Comparison of ENCODE assay signal across 32 cellular contexts in genomic region chr4:98620087-98620784, GRCh38. TPM values are rescaled to one million over a fixed set of nuclear protein-coding genes. Genes with fewer than 3 reads are reported as not detected.
DNase-seq lines count a peak whose midpoint lies in the region; ATAC-seq, FAIRE-seq and TF ChIP-seq lines count a peak whose summit lies in the region.
"Had no signal": no experiment of that assay in that cellular context is flagged by ENCODE, and none has a peak within 500 bp of the region (broad histone marks: within the 10 kb centered on the region; RNA-seq: fewer than 3 reads in every experiment).

No MANE protein-coding gene starts in this region.

- CTCF ChIA-PET in IMR-90 (lab: Yijun Ruan, JAX), result no interaction called here

- no peak overlapping the region for H2BK20ac ChIP-seq in IMR-90 (ENCODE audit: low read depth, low read length)

- H4K5ac ChIP-seq in IMR-90 (ENCODE audit: low read depth, low read length), result no peak overlapping the region

- H3K9me3 ChIP-seq in DND-41 (ENCODE audit: insufficient read depth, low read length, severe bottlenecking), result no peaks in the 10 kb centered on the region
- no peaks in the 10 kb centered on the region for H3K9me3 ChIP-seq in IMR-90 (ENCODE audit: control insufficient read depth, insufficient read depth, low read length)
- H3K9me3 ChIP-seq in heart right ventricle, result no peaks in the 10 kb centered on the region
- H3K9me3 ChIP-seq: BLaER1, Caco-2, right lobe of liver, thoracic aorta had no signal

- H3K18ac ChIP-seq in IMR-90 (ENCODE audit: low read depth, low read length), result no peak overlapping the region

- no peaks in the 10 kb centered on the region for H3K4me1 ChIP-seq in DND-41 (ENCODE audit: insufficient read depth, low read length)
- peaks cover 15% of the 10 kb centered on the region for H3K4me1 ChIP-seq in IMR-90 (ENCODE audit: control insufficient read depth, insufficient read depth, low read length)
- peaks cover 0 to 14% (median 8%) of the 10 kb centered on the region in 9 donors for H3K4me1 ChIP-seq in heart right ventricle
- H3K4me1 ChIP-seq: BLaER1, right lobe of liver had no signal

- H3K9ac ChIP-seq in DND-41 (ENCODE audit: low read depth, low read length) (no peak overlapping the region), IMR-90 (ENCODE audit: low read depth, low read length) (no peak overlapping the region)
- H3K9ac ChIP-seq: BLaER1 had no signal

- no peak for TF ChIP-seq POLR2A in IMR-90 (IDR thresholded peaks at IDR 0.05; ENCODE audit: low read depth, low read length)

- BruUV-seq in IMR-90 (replicated peaks; lab: Mats Ljungman, UMichigan), result no TSS peak

- H3K36me3 ChIP-seq in DND-41 (ENCODE audit: insufficient read depth, low read length) (no peaks in the 10 kb centered on the region), IMR-90 (ENCODE audit: control insufficient read depth, insufficient read depth, low read length) (no peaks in the 10 kb centered on the region), heart right ventricle (no peaks in the 10 kb centered on the region)
- H3K36me3 ChIP-seq: BLaER1, right lobe of liver, thoracic aorta had no signal

- intact Hi-C loops in IMR-90 (cut with micrococcal nuclease) (no loop called here), heart right ventricle (cut with DNase I) (no loop called here)

- H3K14ac ChIP-seq in IMR-90 (replicated peaks; ENCODE audit: low read depth, low read length), result no peak overlapping the region

- no peak overlapping the region for H4K91ac ChIP-seq in IMR-90 (ENCODE audit: insufficient read depth, low read depth, low read length)

- no peak overlapping the region for H4K8ac ChIP-seq in IMR-90 (ENCODE audit: low read depth in 2 of 2, low read length in 2 of 2)

- H3K27ac ChIP-seq in DND-41 (ENCODE audit: low read length), result no peak overlapping the region
- no peak overlapping the region for H3K27ac ChIP-seq in IMR-90 (ENCODE audit: insufficient read depth, low read length)
- H3K27ac ChIP-seq in cingulate gyrus (ENCODE audit: low read depth, low read length), result peak overlapping the region; percentile 5
- no peak overlapping the region for H3K27ac ChIP-seq in heart right ventricle
- H3K27ac ChIP-seq: BLaER1, hepatocyte, right lobe of liver, RWPE1, thoracic aorta had no signal

- H3K23ac ChIP-seq in IMR-90 (ENCODE audit: low read depth, low read length), result no peak overlapping the region

- H3K4me2 ChIP-seq in DND-41 (ENCODE audit: insufficient read depth, low read length) (no peak overlapping the region), IMR-90 (ENCODE audit: low read depth, low read length) (no peak overlapping the region)
- H3K4me2 ChIP-seq: BLaER1, hepatocyte had no signal

- TF ChIP-seq RAD21 in IMR-90 (IDR thresholded peaks at IDR 0.05; ENCODE audit: low read length), result no peak

- POLR2A ChIA-PET in IMR-90 (lab: Charles Lee; ENCODE audit: unreplicated experiment), result no interaction called here

- peak overlapping the region; percentile 6; the same call in 1 of the 2 replicates for H2AK5ac ChIP-seq in IMR-90 (ENCODE audit: low read depth, low read length)

- H3K9me3 Mint-ChIP-seq in natural killer cell treated with Interleukin-12 subunit alpha and Interleukin-12 subunit beta and Interleukin-15 and Interleukin-18, amount 100 ng/mL, for 72 hours, result no peaks in the 10 kb centered on the region
- H3K9me3 Mint-ChIP-seq: activated naive CD4-positive, alpha-beta T cell treated with anti-CD3 and anti-CD28 coated beads for 36 hours; activated T-cell treated with anti-CD3 and anti-CD28 coated beads, Interleukin-2, amount 50 U/mL, for 72 hours; nephron; T-helper 1 cell treated with Interleukin-12 subunit alpha and Interleukin-12 subunit beta and Interleukin-4 antibody, amounts not matched to agents 30 μg/mL and 1 μg/mL, for 36 hours had no signal

- TF ChIP-seq CTCF in DND-41 (IDR thresholded peaks at IDR 0.05; ENCODE audit: borderline replicate concordance, extremely low read depth, low read length, poor library complexity, severe bottlenecking) (no peak), IMR-90 (conservative IDR thresholded peaks at IDR 0.05; ENCODE audit: low read depth, low read length) (no peak), heart right ventricle (IDR thresholded peaks at IDR 0.05) (no peak), GM13977 (IDR thresholded peaks at IDR 0.05; ENCODE audit: extremely low read depth, insufficient read depth, missing control alignments) (no peak)

- no peak overlapping the region; the same call in 1 of the 2 replicates for H2BK120ac ChIP-seq in IMR-90 (ENCODE audit: low read depth, low read length)

- no peak overlapping the region for H2AK9ac ChIP-seq in IMR-90 (replicated peaks; ENCODE audit: low read depth, low read length, poor library complexity)

- dilution Hi-C loops in IMR-90 (cut with HindIII; ENCODE audit: low sequenced_read_pairs, unreplicated experiment), result no loop called here

- peak overlapping the region; percentile 1 to 47 for H3K27ac Mint-ChIP-seq in natural killer cell treated with Interleukin-12 subunit alpha and Interleukin-12 subunit beta and Interleukin-15 and Interleukin-18, amount 100 ng/mL, for 72 hours
- H3K27ac Mint-ChIP-seq: activated CD8-positive, alpha-beta memory T cell treated with anti-CD3 and anti-CD28 coated beads, Interleukin-2, amount 10 ng/mL, durations not matched to agents 7 days and 5 days; activated naive CD4-positive, alpha-beta T cell treated with anti-CD3 and anti-CD28 coated beads for 36 hours; activated T-cell treated with anti-CD3 and anti-CD28 coated beads, Interleukin-2, amount 50 U/mL, for 72 hours; T-helper 1 cell treated with Interleukin-12 subunit alpha and Interleukin-12 subunit beta and Interleukin-4 antibody, amounts not matched to agents 30 μg/mL and 1 μg/mL, for 36 hours had no signal

- peaks cover 40 to 67% of the 10 kb centered on the region in 2 experiments for H3K79me1 ChIP-seq in IMR-90 (ENCODE audit: low read depth in 1 of 2, low read length in 2 of 2)

- H2BK5ac ChIP-seq in IMR-90 (ENCODE audit: low read depth, low read length, poor library complexity, severe bottlenecking), result no peak overlapping the region

- no peak for FAIRE-seq in GM19239 (lab: Jason Lieb, UNC)
- FAIRE-seq: GM12892 had no signal

- no peaks in the 10 kb centered on the region for H3K27me3 Mint-ChIP-seq in natural killer cell treated with Interleukin-12 subunit alpha and Interleukin-12 subunit beta and Interleukin-15 and Interleukin-18, amount 100 ng/mL, for 72 hours
- H3K27me3 Mint-ChIP-seq: activated CD8-positive, alpha-beta memory T cell treated with anti-CD3 and anti-CD28 coated beads, Interleukin-2, amount 10 ng/mL, durations not matched to agents 7 days and 5 days had no signal

- H3K9me1 ChIP-seq in IMR-90 (ENCODE audit: insufficient read depth, low read length), result peaks cover 14% of the 10 kb centered on the region

- no peaks in the 10 kb centered on the region for H3K36me3 Mint-ChIP-seq in natural killer cell treated with Interleukin-12 subunit alpha and Interleukin-12 subunit beta and Interleukin-15 and Interleukin-18, amount 100 ng/mL, for 72 hours

- peaks cover 50 to 54% of the 10 kb centered on the region in 2 donors for H3K4me1 Mint-ChIP-seq in natural killer cell treated with Interleukin-12 subunit alpha and Interleukin-12 subunit beta and Interleukin-15 and Interleukin-18, amount 100 ng/mL, for 72 hours (ENCODE audit: low read depth in 2 of 2)

- in situ Hi-C loops in IMR-90 (cut with MboI; ENCODE audit: low sequenced_read_pairs), result no loop called here
- in situ Hi-C loops in GM13977 (cut with MboI; ENCODE audit: low pct_unique_long_range_greater_than_20kb, low sequenced_read_pairs, unreplicated experiment), result no loop called here

- H3K56ac ChIP-seq in IMR-90 (ENCODE audit: extremely low read depth, insufficient read depth, low read length), result no peak overlapping the region

- H3K4ac ChIP-seq in IMR-90 (ENCODE audit: low read depth, low read length), result no peak overlapping the region

- no peak overlapping the region for H3K4me3 ChIP-seq in DND-41 (ENCODE audit: low read depth in 1 of 2, low read length in 2 of 2)
- H3K4me3 ChIP-seq in IMR-90 (ENCODE audit: insufficient read depth, low read depth, low read length), result no peak overlapping the region
- H3K4me3 ChIP-seq in heart right ventricle, result no peak overlapping the region
- H3K4me3 ChIP-seq: BLaER1, hepatocyte, right lobe of liver, thoracic aorta had no signal

- ATAC-seq in DND-41 (ENCODE audit: insufficient read depth, low read depth), result no peak
- ATAC-seq in IMR-90 (ENCODE audit: low read depth), result no peak
- ATAC-seq in natural killer cell treated with Interleukin-12 subunit alpha and Interleukin-12 subunit beta and Interleukin-15 and Interleukin-18, amount 100 ng/mL, for 72 hours, result peak; percentile 48 to 72
- ATAC-seq in heart right ventricle, result no peak
- ATAC-seq: activated CD8-positive, alpha-beta memory T cell treated with anti-CD3 and anti-CD28 coated beads, Interleukin-2, amount 10 ng/mL, durations not matched to agents 7 days and 5 days; activated T-cell treated with anti-CD3 and anti-CD28 coated beads, Interleukin-2, amount 50 U/mL, for 72 hours; HCT116; left ventricle myocardium superior; right lobe of liver had no signal

- peak overlapping the region; percentile 37; the same call in 1 of the 2 replicates for H2AFZ ChIP-seq in DND-41 (ENCODE audit: low read depth, low read length)
- H2AFZ ChIP-seq in IMR-90 (replicated peaks; ENCODE audit: low read length, poor library complexity), result no peak overlapping the region
- H2AFZ ChIP-seq: hepatocyte had no signal

- no peak overlapping the region for H3K4me3 Mint-ChIP-seq in natural killer cell treated with Interleukin-12 subunit alpha and Interleukin-12 subunit beta and Interleukin-15 and Interleukin-18, amount 100 ng/mL, for 72 hours
- H3K4me3 Mint-ChIP-seq: activated CD8-positive, alpha-beta memory T cell treated with anti-CD3 and anti-CD28 coated beads, Interleukin-2, amount 10 ng/mL, durations not matched to agents 7 days and 5 days; activated naive CD4-positive, alpha-beta T cell treated with anti-CD3 and anti-CD28 coated beads for 36 hours; nephron; T-helper 1 cell treated with Interleukin-12 subunit alpha and Interleukin-12 subunit beta and Interleukin-4 antibody, amounts not matched to agents 30 μg/mL and 1 μg/mL, for 36 hours had no signal

- WGBS in IMR-90 (ENCODE audit: extremely low coverage in 2 of 2, insufficient read length in 1 of 2), 2 experiments, result 100% methylated on average over 2 of the region's 9 CpGs; no CpG with 5 or more reads in 1 of the 2 experiments
- 91 to 92% methylated on average over 9 of the region's 9 CpGs for WGBS in heart right ventricle, 2 donors

- H2BK15ac ChIP-seq in IMR-90 (ENCODE audit: low read depth, low read length), result no peak overlapping the region

- DNase-seq in DND-41 (no peak), IMR-90 (no peak), heart right ventricle (no peak), HuH-7.5 (ENCODE audit: low spot score) (no peak), GM19239 (ENCODE audit: insufficient read length, low spot score) (no peak), GM13977 (ENCODE audit: low spot score) (no peak)
- DNase-seq in natural killer cell treated with Interleukin-12 subunit alpha and Interleukin-12 subunit beta and Interleukin-15 and Interleukin-18, amount 100 ng/mL, for 72 hours (ENCODE audit: low spot score), result no peak
- DNase-seq: activated CD4-positive, alpha-beta T cell treated with anti-CD3 and anti-CD28 coated beads for 4 hours; activated CD8-positive, alpha-beta memory T cell treated with anti-CD3 and anti-CD28 coated beads, Interleukin-2, amount 10 ng/mL, durations not matched to agents 7 days and 5 days; activated naive CD4-positive, alpha-beta T cell treated with anti-CD3 and anti-CD28 coated beads for 36 hours; activated T-cell treated with anti-CD3 and anti-CD28 coated beads, Interleukin-2, amount 50 U/mL, for 72 hours; amygdala; Caco-2; central memory CD4-positive, alpha-beta T cell; erythroblast; foreskin fibroblast; left ventricle myocardium superior; midbrain; NCI-H1417 treated with DMSO at 0.1 percent for 48 hours; NCI-H2107; right lobe of liver; stimulated activated CD4-positive, alpha-beta T cell treated with anti-CD3 and anti-CD28 coated beads, Interleukin-4, amount 100 ng/mL, for 4 hours; stimulated activated naive CD4-positive, alpha-beta T cell had no signal

- H4K20me1 ChIP-seq in DND-41 (ENCODE audit: insufficient read depth, low read length), result no peaks in the 10 kb centered on the region
- H4K20me1 ChIP-seq in IMR-90 (ENCODE audit: insufficient read depth, low read length), result peaks cover 11% of the 10 kb centered on the region
- H4K20me1 ChIP-seq: BLaER1 had no signal

- no peaks in the 10 kb centered on the region for H3K27me3 ChIP-seq in DND-41 (ENCODE audit: insufficient read depth, low read length, poor library complexity)
- no peaks in the 10 kb centered on the region for H3K27me3 ChIP-seq in IMR-90 (ENCODE audit: control insufficient read depth, insufficient read depth, low read length)
- H3K27me3 ChIP-seq in heart right ventricle, result no peaks in the 10 kb centered on the region
- H3K27me3 ChIP-seq: BLaER1, hepatocyte, right lobe of liver had no signal

- H3K79me2 ChIP-seq in DND-41 (ENCODE audit: insufficient read depth, low read length), result no peaks in the 10 kb centered on the region

RNA-seq across cellular contexts. Expression of gene TSPAN5, which starts 38.2 kb away (rescaled TPM):
- 79.6 and 88.3 TPM in 2 replicates for total RNA-seq in IMR-90 (2012; rRNA removed)
- polyA plus RNA-seq in IMR-90 (2012; rRNA removed), result 58.2 and 64.8 TPM in 2 replicates
- polyA plus RNA-seq in IMR-90 (2012; cell fraction: cytosol; rRNA removed), result 36.9 and 41.6 TPM in 2 replicates
- polyA plus RNA-seq in IMR-90 (2012; cell fraction: nucleus; rRNA removed; ENCODE audit: low replicate concordance), result 21.8 and 70.0 TPM in 2 replicates
- 10 to 100 TPM; 22.1 to 24.9 TPM for total RNA-seq in natural killer cell treated with Interleukin-12 subunit alpha and Interleukin-12 subunit beta and Interleukin-15 and Interleukin-18, amount 100 ng/mL, for 72 hours
- total RNA-seq in heart right ventricle, result 1 to 10 TPM in 9 of 10 donors, under 1 TPM in 1; 0.85 to 6.7 (median 4.4) TPM
- polyA plus RNA-seq in heart right ventricle, result 1 to 10 TPM in 1 of 2 donors, under 1 TPM in 1; 0.88 to 3.2 TPM

Comparison
In these comparisons a context has a peak if more than half of its experiments do, and no peak if none do; other contexts are left out.
1. ATAC-seq: peak in natural killer cell treated with Interleukin-12 subunit alpha and Interleukin-12 subunit beta and Interleukin-15 and Interleukin-18, amount 100 ng/mL, for 72 hours (2 of 2); none in DND-41 (single experiment), IMR-90 (single experiment) and heart right ventricle (0 of 8).